In the genomic region with DNA sequence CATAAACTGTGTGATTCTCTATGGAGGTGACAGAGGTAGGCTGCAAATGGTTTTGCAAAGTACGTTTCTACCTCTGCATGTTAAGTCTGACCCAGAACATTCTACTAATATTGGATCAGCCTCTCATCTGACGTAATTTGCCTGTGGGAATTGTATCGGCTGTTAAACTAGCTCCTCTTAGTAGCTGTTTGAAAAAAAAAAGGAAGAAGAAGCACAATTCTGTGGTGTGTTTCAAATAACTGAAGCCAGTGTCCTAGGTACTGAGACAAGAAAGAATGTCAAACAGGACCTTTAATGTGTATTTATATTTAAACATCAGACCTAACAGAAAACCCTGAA, we compare ENCODE assay signal across 11 cellular contexts.
DNase-seq lines count a peak whose midpoint lies in the region; ATAC-seq and TF ChIP-seq lines count a peak whose summit lies in the region.
"Had no signal": no experiment of that assay in that cellular context is flagged by ENCODE, and none has a peak within 500 bp of the region (broad histone marks: within the 10 kb centered on the region; RNA-seq: fewer than 3 reads in every experiment).

No MANE protein-coding gene starts in this region.

- H3K27ac ChIP-seq in adipose tissue (ENCODE audit: low read depth, low read length) (peak overlapping the region; percentile 76), heart right ventricle (peak overlapping the region; percentile 4 to 88 (median 78))

- H3K9me3 ChIP-seq in heart right ventricle (no peaks in the 10 kb centered on the region), BE2C (no peaks in the 10 kb centered on the region)

- H3K27me3 ChIP-seq in heart right ventricle: no peaks in the 10 kb centered on the region
- H3K27me3 ChIP-seq in BE2C: no peaks in the 10 kb centered on the region

- no peaks in the 10 kb centered on the region for H3K36me3 ChIP-seq in heart right ventricle
- no peaks in the 10 kb centered on the region for H3K36me3 ChIP-seq in BE2C

- no peak for TF ChIP-seq CTCF in heart right ventricle (IDR thresholded peaks at IDR 0.05)
- TF ChIP-seq CTCF in BE2C (IDR thresholded peaks at IDR 0.05; ENCODE audit: low read depth, low read length): no peak

- peak; percentile 16 to 81 (median 63) for ATAC-seq in heart right ventricle
- ATAC-seq in sciatic nerve: peak; percentile 90
- ATAC-seq in GM21447 (IDR thresholded peaks at IDR 0.05; ENCODE audit: unreplicated experiment): no peak
- ATAC-seq: natural killer cell had no signal

- DNase-seq in Daoy (ENCODE audit: low read depth) (peak; percentile 23), heart right ventricle (peak in 1 of 2 donors; percentile 31), sciatic nerve (ENCODE audit: low spot score) (no peak), BE2C (no peak), superior temporal gyrus (ENCODE audit: extremely low spot score) (no peak), D341Med (ENCODE audit: low spot score) (no peak)
- DNase-seq: activated CD4-positive, alpha-beta T cell treated with anti-CD3 and anti-CD28 coated beads, Interleukin-2, amount 50 U/mL, for 48 hours; natural killer cell; NCI-H2081 treated with DMSO at 0.1 percent for 48 hours had no signal

- 16 to 34% (median 20%) methylated on average over 3 of the region's 3 CpGs for WGBS in adipose tissue, 3 donors
- 10 to 28% methylated on average over 3 of the region's 3 CpGs for WGBS in heart right ventricle, 2 donors

- intact Hi-C loops in heart right ventricle (cut with DNase I): loop anchor here in 5 of 10 donors (2.0 to 10.0 kb wide), 7 partner anchors 62 to 478 kb away; partner anchors contain the start of gene RBMS3 (in 1 of the 5)
- intact Hi-C loops in sciatic nerve (cut with DNase I): no loop called here

- H3K4me3 ChIP-seq in heart right ventricle (peak overlapping the region in 1 of 10 donors; percentile 11), BE2C (ENCODE audit: low read depth, low read length) (no peak overlapping the region)

- H3K4me1 ChIP-seq in heart right ventricle (peaks cover 11 to 61% (median 51%) of the 10 kb centered on the region in 9 donors), BE2C (peaks cover 12% of the 10 kb centered on the region)
